ENCODE assay signal across 35 cellular contexts in genomic region chr16:59991171-59991570, GRCh38.
"Had no signal": no experiment of that assay in that cellular context is flagged by ENCODE, and none has a peak within 500 bp of the region (broad histone marks: within the 10 kb centered on the region; RNA-seq: fewer than 3 reads in every experiment).

No MANE protein-coding gene starts in this region.

- DNase-seq: Kasumi-1, MG63, MM.1S, MV-4-11, NCI-H1048, NCI-H1092, NCI-H1092 treated with DMSO at 0.1 percent for 48 hours, NCI-H1105, NCI-H1105 treated with DMSO at 0.1 percent for 48 hours, NCI-H1417, NCI-H1417 treated with DMSO at 0.1 percent for 48 hours, NCI-H1436, NCI-H1436 treated with DMSO at 0.1 percent for 48 hours, NCI-H146, NCI-H1694, NCI-H1694 treated with DMSO at 0.1 percent for 48 hours, NCI-H187, NCI-H187 treated with DMSO at 0.1 percent for 48 hours, NCI-H1930, NCI-H2029, NCI-H2029 treated with DMSO at 0.1 percent for 48 hours, NCI-H2081, NCI-H2081 treated with DMSO at 0.1 percent for 48 hours, NCI-H2107, NCI-H2171, NCI-H2171 treated with DMSO at 0.1 percent for 48 hours, NCI-H2227 treated with DMSO at 0.1 percent for 48 hours, NCI-H226, NCI-H345, NCI-H446, NCI-H446 treated with DMSO at 0.1 percent for 48 hours, NCI-H510A, NCI-H510A treated with DMSO at 0.1 percent for 48 hours, NCI-H524, NCI-H524 treated with DMSO at 0.1 percent for 48 hours had no signal

- H3K4me3 ChIP-seq: MG63 had no signal

- H3K36me3 ChIP-seq: MG63 had no signal

- H3K27me3 ChIP-seq: MG63 had no signal
